Comparison of ENCODE assay signal across 1 cellular context in the genomic region with DNA sequence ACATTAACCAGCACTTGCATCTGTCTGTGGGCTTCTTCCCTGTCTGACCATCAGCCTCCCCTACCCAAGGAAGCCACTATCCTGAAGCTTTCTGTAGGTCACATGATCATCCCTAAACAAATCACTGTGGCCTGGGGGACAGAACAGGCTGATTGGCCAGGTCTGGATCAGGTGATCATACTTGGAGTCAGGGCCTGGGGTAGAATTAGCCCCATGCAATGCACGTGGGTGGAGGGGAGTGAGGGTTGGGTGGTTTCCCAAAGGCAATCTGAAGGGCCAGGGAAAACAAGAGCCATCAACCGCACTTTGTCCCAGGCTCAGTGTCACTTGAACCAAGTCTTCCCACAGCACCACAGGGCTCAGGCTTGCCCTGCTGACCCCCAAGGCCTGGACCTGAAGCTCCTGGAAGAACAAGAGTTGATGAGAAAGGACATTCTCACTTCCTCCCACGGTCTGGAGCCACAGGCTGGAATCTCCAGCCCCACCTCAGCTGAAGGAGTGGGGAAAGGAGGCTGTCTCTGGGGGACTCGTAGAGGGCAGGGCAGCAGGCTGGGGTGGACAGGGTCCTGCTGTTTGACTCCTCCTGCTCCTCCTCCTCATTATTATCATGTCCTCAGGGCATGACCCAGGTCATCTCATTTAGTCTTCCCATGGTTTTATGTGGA.
A peak's percentile ranks its signal among the peaks of the same experiment; 100 is the strongest.
TF ChIP-seq lines count a peak whose summit lies in the region.

No MANE protein-coding gene starts in this region.

TF ChIP-seq in HEK293, 187 proteins besides CTCF, POLR2A, EP300 and RAD21:
- TF ChIP-seq, protein P1, sequence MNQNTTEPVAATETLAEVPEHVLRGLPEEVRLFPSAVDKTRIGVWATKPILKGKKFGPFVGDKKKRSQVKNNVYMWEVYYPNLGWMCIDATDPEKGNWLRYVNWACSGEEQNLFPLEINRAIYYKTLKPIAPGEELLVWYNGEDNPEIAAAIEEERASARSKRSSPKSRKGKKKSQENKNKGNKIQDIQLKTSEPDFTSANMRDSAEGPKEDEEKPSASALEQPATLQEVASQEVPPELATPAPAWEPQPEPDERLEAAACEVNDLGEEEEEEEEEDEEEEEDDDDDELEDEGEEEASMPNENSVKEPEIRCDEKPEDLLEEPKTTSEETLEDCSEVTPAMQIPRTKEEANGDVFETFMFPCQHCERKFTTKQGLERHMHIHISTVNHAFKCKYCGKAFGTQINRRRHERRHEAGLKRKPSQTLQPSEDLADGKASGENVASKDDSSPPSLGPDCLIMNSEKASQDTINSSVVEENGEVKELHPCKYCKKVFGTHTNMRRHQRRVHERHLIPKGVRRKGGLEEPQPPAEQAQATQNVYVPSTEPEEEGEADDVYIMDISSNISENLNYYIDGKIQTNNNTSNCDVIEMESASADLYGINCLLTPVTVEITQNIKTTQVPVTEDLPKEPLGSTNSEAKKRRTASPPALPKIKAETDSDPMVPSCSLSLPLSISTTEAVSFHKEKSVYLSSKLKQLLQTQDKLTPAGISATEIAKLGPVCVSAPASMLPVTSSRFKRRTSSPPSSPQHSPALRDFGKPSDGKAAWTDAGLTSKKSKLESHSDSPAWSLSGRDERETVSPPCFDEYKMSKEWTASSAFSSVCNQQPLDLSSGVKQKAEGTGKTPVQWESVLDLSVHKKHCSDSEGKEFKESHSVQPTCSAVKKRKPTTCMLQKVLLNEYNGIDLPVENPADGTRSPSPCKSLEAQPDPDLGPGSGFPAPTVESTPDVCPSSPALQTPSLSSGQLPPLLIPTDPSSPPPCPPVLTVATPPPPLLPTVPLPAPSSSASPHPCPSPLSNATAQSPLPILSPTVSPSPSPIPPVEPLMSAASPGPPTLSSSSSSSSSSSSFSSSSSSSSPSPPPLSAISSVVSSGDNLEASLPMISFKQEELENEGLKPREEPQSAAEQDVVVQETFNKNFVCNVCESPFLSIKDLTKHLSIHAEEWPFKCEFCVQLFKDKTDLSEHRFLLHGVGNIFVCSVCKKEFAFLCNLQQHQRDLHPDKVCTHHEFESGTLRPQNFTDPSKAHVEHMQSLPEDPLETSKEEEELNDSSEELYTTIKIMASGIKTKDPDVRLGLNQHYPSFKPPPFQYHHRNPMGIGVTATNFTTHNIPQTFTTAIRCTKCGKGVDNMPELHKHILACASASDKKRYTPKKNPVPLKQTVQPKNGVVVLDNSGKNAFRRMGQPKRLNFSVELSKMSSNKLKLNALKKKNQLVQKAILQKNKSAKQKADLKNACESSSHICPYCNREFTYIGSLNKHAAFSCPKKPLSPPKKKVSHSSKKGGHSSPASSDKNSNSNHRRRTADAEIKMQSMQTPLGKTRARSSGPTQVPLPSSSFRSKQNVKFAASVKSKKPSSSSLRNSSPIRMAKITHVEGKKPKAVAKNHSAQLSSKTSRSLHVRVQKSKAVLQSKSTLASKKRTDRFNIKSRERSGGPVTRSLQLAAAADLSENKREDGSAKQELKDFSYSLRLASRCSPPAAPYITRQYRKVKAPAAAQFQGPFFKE (tag by site-specific recombination; IDR thresholded peaks at IDR 0.05; ENCODE audit: borderline replicate concordance), result no peak
- peak; percentile 51 for TF ChIP-seq ZFHX2 (tag by site-specific recombination; conservative IDR thresholded peaks at IDR 0.05)
